15 cellular contexts compared by ENCODE assay signal in genomic region chr11:40204228-40204627, GRCh38.
DNase-seq lines count a peak whose midpoint lies in the region; ATAC-seq, FAIRE-seq and TF ChIP-seq lines count a peak whose summit lies in the region.
"Had no signal": no experiment of that assay in that cellular context is flagged by ENCODE, and none has a peak within 500 bp of the region (broad histone marks: within the 10 kb centered on the region; RNA-seq: fewer than 3 reads in every experiment).

No MANE protein-coding gene starts in this region.

- H3K4me1 Mint-ChIP-seq in GM23338 (peaks cover 58% of the 10 kb centered on the region), chondrocyte (ENCODE audit: low read depth) (no peaks in the 10 kb centered on the region)
- H3K4me1 Mint-ChIP-seq: CD4-positive, CD25-positive, alpha-beta regulatory T cell had no signal

- H3K4ac ChIP-seq in H1 (replicated peaks; ENCODE audit: insufficient read length, low read depth, low read length), result no peak overlapping the region

- H3K27ac Mint-ChIP-seq in GM23338 (no peak overlapping the region), chondrocyte (ENCODE audit: unreplicated experiment) (no peak overlapping the region)
- H3K27ac Mint-ChIP-seq: CD4-positive, CD25-positive, alpha-beta regulatory T cell had no signal

- no peak overlapping the region for H2AK5ac ChIP-seq in H1 (ENCODE audit: low read depth, low read length)

- no peaks in the 10 kb centered on the region for H3K79me2 ChIP-seq in GM23338 (replicated peaks; ENCODE audit: insufficient read depth)
- no peaks in the 10 kb centered on the region for H3K79me2 ChIP-seq in H1 (ENCODE audit: control insufficient read depth in 1 of 2, insufficient read depth in 2 of 2, low read length in 2 of 2)

- H2BK5ac ChIP-seq in H1 (ENCODE audit: low read depth, low read length), result no peak overlapping the region

- WGBS in H1 (ENCODE audit: extremely low coverage in 1 of 2, insufficient coverage in 1 of 2, insufficient read length in 1 of 2, insufficient replicate concordance in 2 of 2, low coverage in 1 of 2, low lambda C conversion rate in 2 of 2, missing lambda C conversion rate in 1 of 2), 2 experiments, result 0% methylated on average over 2 of the region's 2 CpGs; no CpG with 5 or more reads in 1 of the 2 experiments
- 45 to 87% methylated on average over 1 to 2 of the region's 2 CpGs for WGBS in gastroesophageal sphincter (ENCODE audit: low coverage in 1 of 2), 2 donors

- H2BK120ac ChIP-seq in H1 (replicated peaks; ENCODE audit: low read depth, low read length), result no peak overlapping the region

- no peak overlapping the region for H4K5ac ChIP-seq in H1 (ENCODE audit: insufficient read length, low read depth, low read length)

- H3K9me3 ChIP-seq in H1 (ENCODE audit: insufficient read depth in 2 of 2, low read depth in 1 of 2, low read length in 1 of 2), result no peaks in the 10 kb centered on the region
- H3K9me3 ChIP-seq in iPS-15b (ENCODE audit: control insufficient read depth, insufficient read depth, low read length), result no peaks in the 10 kb centered on the region
- H3K9me3 ChIP-seq in gastroesophageal sphincter, result no peaks in the 10 kb centered on the region
- H3K9me3 ChIP-seq: BLaER1 treated with 17β-estradiol and CSF1 and Interleukin-3, amounts not matched to agents 10 nM and 100 nM had no signal

- no peak overlapping the region for H2BK15ac ChIP-seq in H1 (ENCODE audit: low read length)

- H4K20me1 ChIP-seq in GM23338 (replicated peaks; ENCODE audit: insufficient read depth), result peaks cover 10% of the 10 kb centered on the region; the same call in 1 of the 2 replicates
- peaks cover 2 to 4% of the 10 kb centered on the region in 2 experiments for H4K20me1 ChIP-seq in H1 (replicated peaks in 1 of 2; ENCODE audit: control insufficient read depth in 1 of 2, insufficient read depth in 2 of 2, low read length in 2 of 2)
- H4K20me1 ChIP-seq: BLaER1 treated with 17β-estradiol and CSF1 and Interleukin-3, amounts not matched to agents 10 nM and 100 nM had no signal

- H3F3A ChIP-seq in GM23338 (replicated peaks; ENCODE audit: low read depth), result 0 out of 2 replicates have a peak, but pooled peaks cover 3% of the 10 kb centered on the region

- H3K4me2 ChIP-seq in GM23338 (no peak overlapping the region), H1 (ENCODE audit: insufficient read depth in 1 of 2, low read depth in 2 of 2, low read length in 2 of 2) (peak overlapping the region; percentile 11 to 36; a peak in 1 of 4 replicates)
- H3K4me2 ChIP-seq: BLaER1 treated with 17β-estradiol and CSF1 and Interleukin-3, amounts not matched to agents 10 nM and 100 nM had no signal

- FAIRE-seq in H1 (lab: Jason Lieb, UNC), result peak; percentile 62
- FAIRE-seq: GM19239 had no signal

- no peaks in the 10 kb centered on the region for H3K9me2 ChIP-seq in GM23338 (ENCODE audit: insufficient read depth)

- H3K36me3 ChIP-seq in GM23338 (ENCODE audit: insufficient read depth), result no peaks in the 10 kb centered on the region
- H3K36me3 ChIP-seq in H1 (ENCODE audit: control insufficient read depth in 2 of 4, insufficient read depth in 4 of 4, low read length in 3 of 4), result no peaks in the 10 kb centered on the region
- no peaks in the 10 kb centered on the region for H3K36me3 ChIP-seq in iPS-15b (ENCODE audit: control insufficient read depth, insufficient read depth, low read length)
- H3K36me3 ChIP-seq in gastroesophageal sphincter, result no peaks in the 10 kb centered on the region
- H3K36me3 ChIP-seq: BLaER1 treated with 17β-estradiol and CSF1 and Interleukin-3, amounts not matched to agents 10 nM and 100 nM had no signal

- ATAC-seq in GM23338 (peak; percentile 77), HG02840 (IDR thresholded peaks at IDR 0.05; ENCODE audit: low FRiP score, unreplicated experiment) (no peak), gastroesophageal sphincter (no peak)

- H3K27me3 Mint-ChIP-seq in GM23338 (ENCODE audit: insufficient read depth, low read depth, poor library complexity) (peaks cover 82% of the 10 kb centered on the region), chondrocyte (ENCODE audit: low read depth) (peaks cover 10% of the 10 kb centered on the region)
- H3K27me3 Mint-ChIP-seq: CD4-positive, CD25-positive, alpha-beta regulatory T cell had no signal

- H3K14ac ChIP-seq in H1 (ENCODE audit: insufficient read length), result no peak overlapping the region

- no peak overlapping the region for H3K56ac ChIP-seq in H1 (replicated peaks; ENCODE audit: insufficient read length, low read depth, low read length)

- no peak overlapping the region for H3K18ac ChIP-seq in H1 (ENCODE audit: extremely low read depth, low read length)

- H3K27ac ChIP-seq in GM23338 (ENCODE audit: low read depth) (no peak overlapping the region), H1 (ENCODE audit: low read depth, low read length) (no peak overlapping the region), gastroesophageal sphincter (no peak overlapping the region)
- H3K27ac ChIP-seq: BLaER1 treated with 17β-estradiol and CSF1 and Interleukin-3, amounts not matched to agents 10 nM and 100 nM had no signal

- H3K9me3 Mint-ChIP-seq in GM23338 (no peaks in the 10 kb centered on the region), chondrocyte (ENCODE audit: low read depth) (peaks cover 3% of the 10 kb centered on the region)

- no peak overlapping the region for H3K4me3 ChIP-seq in GM23338
- no peak overlapping the region for H3K4me3 ChIP-seq in H1 (ENCODE audit: extremely low read depth in 1 of 4, insufficient read depth in 2 of 4, low read depth in 3 of 4, low read length in 4 of 4)
- peak overlapping the region; percentile 7 for H3K4me3 ChIP-seq in iPS-15b (ENCODE audit: low read depth, low read length)
- no peak overlapping the region for H3K4me3 ChIP-seq in gastroesophageal sphincter
- H3K4me3 ChIP-seq: BLaER1 treated with 17β-estradiol and CSF1 and Interleukin-3, amounts not matched to agents 10 nM and 100 nM had no signal

- no peak overlapping the region; the same call in 2 of the 3 replicates for H3K4me3 Mint-ChIP-seq in GM23338
- no peak overlapping the region for H3K4me3 Mint-ChIP-seq in chondrocyte (ENCODE audit: unreplicated experiment)

- TF ChIP-seq CTCF in GM23338 (conservative IDR thresholded peaks at IDR 0.05; ENCODE audit: low read depth in 2 of 2) (no peak), H1 (IDR thresholded peaks at IDR 0.05; ENCODE audit: control extremely low read depth in 1 of 3, insufficient read depth in 1 of 3, low read depth in 1 of 3, low read length in 3 of 3) (no peak), gastroesophageal sphincter (IDR thresholded peaks at IDR 0.05) (no peak), chondrocyte (IDR thresholded peaks at IDR 0.05) (no peak)

- H3K27me3 ChIP-seq in GM23338 (ENCODE audit: insufficient read depth) (peaks cover 99% of the 10 kb centered on the region), H1 (replicated peaks in 1 of 4; ENCODE audit: control insufficient read depth in 3 of 4, extremely low read depth in 1 of 4, insufficient read depth in 3 of 4, low read length in 3 of 4) (peaks cover 27 to 72% (median 69%) of the 10 kb centered on the region in 4 experiments), iPS-15b (ENCODE audit: control insufficient read depth, insufficient read depth, low read length) (peaks cover 95% of the 10 kb centered on the region), gastroesophageal sphincter (no peaks in the 10 kb centered on the region)
- H3K27me3 ChIP-seq: BLaER1 treated with 17β-estradiol and CSF1 and Interleukin-3, amounts not matched to agents 10 nM and 100 nM had no signal

- H3K9ac ChIP-seq in H1 (replicated peaks in 1 of 4; ENCODE audit: extremely low read depth in 1 of 4, low read depth in 3 of 4, low read length in 3 of 4), result no peak overlapping the region
- H3K9ac ChIP-seq in iPS-15b (ENCODE audit: low read depth, low read length), result no peak overlapping the region
- H3K9ac ChIP-seq: BLaER1 treated with 17β-estradiol and CSF1 and Interleukin-3, amounts not matched to agents 10 nM and 100 nM had no signal

- no peak overlapping the region for H4K91ac ChIP-seq in H1 (replicated peaks; ENCODE audit: insufficient read length, low read length)

- H3K36me3 Mint-ChIP-seq in GM23338 (ENCODE audit: low read depth) (no peaks in the 10 kb centered on the region), chondrocyte (ENCODE audit: low read depth) (no peaks in the 10 kb centered on the region)
- H3K36me3 Mint-ChIP-seq: CD4-positive, CD25-positive, alpha-beta regulatory T cell had no signal

- H3K79me1 ChIP-seq in H1 (ENCODE audit: low read depth, low read length), result no peaks in the 10 kb centered on the region

- CTCF ChIA-PET in H1 (lab: Charles Lee; ENCODE audit: partially characterized antibody), result interaction anchor here (1.0 to 1.3 kb wide), 2 partner anchors 20 to 90 kb away, joined by 3 read pairs; no protein-coding TSS in a partner anchor

- H4K8ac ChIP-seq in H1 (ENCODE audit: extremely low read depth, insufficient read depth, low read length), result no peak overlapping the region

- POLR2A ChIA-PET in H1 (lab: Charles Lee; ENCODE audit: partially characterized antibody), result no interaction called here

- H3K23ac ChIP-seq in H1 (ENCODE audit: insufficient read length), result no peak overlapping the region

- H2BK20ac ChIP-seq in H1 (ENCODE audit: low read length), result no peak overlapping the region

- H3K23me2 ChIP-seq in H1 (ENCODE audit: low read depth, low read length), result no peaks in the 10 kb centered on the region

- TF ChIP-seq EP300 in H1 (IDR thresholded peaks at IDR 0.05; ENCODE audit: borderline replicate concordance in 1 of 2, low read depth in 2 of 2, low read length in 2 of 2), result no peak
- TF ChIP-seq EP300 in gastroesophageal sphincter (IDR thresholded peaks at IDR 0.05), result no peak

- H2BK12ac ChIP-seq in H1 (ENCODE audit: low read depth, low read length), result no peak overlapping the region

- peak; percentile 78 for DNase-seq in GM23338 (ENCODE audit: low spot score)
- DNase-seq in NCI-H2227 treated with DMSO at 0.1 percent for 48 hours (lab: John Stamatoyannopoulos, UW), result peak; percentile 33
- no peak for DNase-seq in H1 (ENCODE audit: low read depth in 1 of 2, low spot score in 2 of 2)
- no peak for DNase-seq in chondrocyte (ENCODE audit: low spot score)
- DNase-seq: 8988T; ACHN; CD4-positive, CD25-positive, alpha-beta regulatory T cell; DMS53; GF-D8; H7 had no signal

- no peak for TF ChIP-seq POLR2A in H1 (IDR thresholded peaks at IDR 0.05; ENCODE audit: control extremely low read depth in 1 of 2, low read depth in 2 of 2, low read length in 2 of 2)
- no peak for TF ChIP-seq POLR2A in gastroesophageal sphincter (IDR thresholded peaks at IDR 0.05)

- H3K4me1 ChIP-seq in GM23338 (ENCODE audit: insufficient read depth) (peaks cover 37% of the 10 kb centered on the region), H1 (replicated peaks in 1 of 4; ENCODE audit: control insufficient read depth in 3 of 4, insufficient read depth in 4 of 4, low read length in 3 of 4) (peaks cover 5 to 14% (median 10%) of the 10 kb centered on the region in 4 experiments; a peak in 6 of 7 replicates), iPS-15b (ENCODE audit: control insufficient read depth, insufficient read depth, low read length) (peaks cover 30% of the 10 kb centered on the region), gastroesophageal sphincter (no peaks in the 10 kb centered on the region)
- H3K4me1 ChIP-seq: BLaER1 treated with 17β-estradiol and CSF1 and Interleukin-3, amounts not matched to agents 10 nM and 100 nM had no signal

- H2AFZ ChIP-seq in GM23338, result no peak overlapping the region
- no peak overlapping the region for H2AFZ ChIP-seq in H1 (ENCODE audit: low read length)

- no peak for TF ChIP-seq RAD21 in H1 (IDR thresholded peaks at IDR 0.05 in 1 of 2, conservative IDR thresholded peaks at IDR 0.05 in 1 of 2; ENCODE audit: low read depth in 2 of 2, low read length in 2 of 2)

Comparison
In these comparisons a context has a peak if more than half of its experiments do, and no peak if none do; other contexts are left out.
1. DNase-seq: peak in GM23338 (single experiment) and NCI-H2227 treated with DMSO at 0.1 percent for 48 hours (single experiment); none in H1 (0 of 2) and chondrocyte (single experiment).